In genomic region chr1:192601145-192602048, GRCh38 we compare ENCODE assay signal across 12 cellular contexts. TPM values are rescaled to one million over a fixed set of nuclear protein-coding genes. Genes with fewer than 3 reads are reported as not detected.
DNase-seq lines count a peak whose midpoint lies in the region; ATAC-seq and TF ChIP-seq lines count a peak whose summit lies in the region.
"Had no signal": no experiment of that assay in that cellular context is flagged by ENCODE, and none has a peak within 500 bp of the region (broad histone marks: within the 10 kb centered on the region; RNA-seq: fewer than 3 reads in every experiment).

No MANE protein-coding gene starts in this region.

- no peaks in the 10 kb centered on the region for H3K36me3 ChIP-seq in heart right ventricle

- H3K27me3 ChIP-seq in heart right ventricle = no peaks in the 10 kb centered on the region

- H3K27ac ChIP-seq in heart right ventricle = no peak overlapping the region

- intact Hi-C loops in heart right ventricle (cut with DNase I) = loop anchor here in 3 of 10 donors (10.0 kb wide), 3 partner anchors 127 to 433 kb away; no protein-coding TSS in a partner anchor

- DNase-seq in epithelial cell of esophagus (ENCODE audit: low read depth) = peak; percentile 61
- DNase-seq in NCI-H1694 (lab: John Stamatoyannopoulos, UW) = no peak
- no peak for DNase-seq in NCI-H526 (lab: John Stamatoyannopoulos, UW)
- no peak for DNase-seq in heart right ventricle
- DNase-seq: anterior cingulate cortex, T-helper 9 cell had no signal

- TF ChIP-seq CTCF in epithelial cell of esophagus (IDR thresholded peaks at IDR 0.05; ENCODE audit: insufficient read depth, low read depth, low read length, missing control alignments) (no peak), heart right ventricle (IDR thresholded peaks at IDR 0.05) (no peak)

- H3K4me3 ChIP-seq in epithelial cell of esophagus (ENCODE audit: low read length) (no peak overlapping the region), heart right ventricle (no peak overlapping the region)

- peak; percentile 68 for ATAC-seq in GM18502 (IDR thresholded peaks at IDR 0.05; ENCODE audit: poor library complexity, unreplicated experiment)
- peak; percentile 38 for ATAC-seq in GM21526 (IDR thresholded peaks at IDR 0.05; ENCODE audit: low FRiP score, unreplicated experiment)
- peak; percentile 63 for ATAC-seq in HG03432 (IDR thresholded peaks at IDR 0.05; ENCODE audit: unreplicated experiment)
- no peak for ATAC-seq in HG02981 (IDR thresholded peaks at IDR 0.05; ENCODE audit: unreplicated experiment)
- ATAC-seq in heart right ventricle = no peak

- 69 to 76% methylated on average over 2 of the region's 2 CpGs for WGBS in heart right ventricle, 2 donors

- H3K9me3 ChIP-seq in heart right ventricle = no peaks in the 10 kb centered on the region

- peaks cover 0 to 21% (median 0%) of the 10 kb centered on the region in 9 donors for H3K4me1 ChIP-seq in heart right ventricle

RNA-seq across cellular contexts. Expression of gene RGS1, which starts 25.8 kb away (rescaled TPM):
- 1 to 10 TPM in 4 of 10 donors, under 1 TPM in 6; 0.30 to 7.2 (median 0.84) TPM for total RNA-seq in heart right ventricle
- polyA plus RNA-seq in heart right ventricle = 1 to 10 TPM in 1 of 2 donors, under 1 TPM in 1; 0.95 to 5.8 TPM
- total RNA-seq: NCI-H460 had no signal
- polyA plus RNA-seq: neural cell had no signal

RNA-seq across cellular contexts. Expression of gene RGS13, which starts 34.5 kb away (rescaled TPM):
- total RNA-seq in heart right ventricle = under 1 TPM in 2 of 10 donors, not detected in 8; 0.12 to 0.13 TPM
- under 1 TPM in 1 of 2 donors, not detected in 1; 0.15 TPM for polyA plus RNA-seq in heart right ventricle
- total RNA-seq: NCI-H460 had no signal
- polyA plus RNA-seq: neural cell had no signal

Comparison
In these comparisons a context has a peak if more than half of its experiments do, and no peak if none do; other contexts are left out.
1. ATAC-seq: peak in GM18502 (single experiment), GM21526 (single experiment) and HG03432 (single experiment); none in HG02981 (single experiment) and heart right ventricle (0 of 8).